16 cellular contexts compared by ENCODE assay signal in genomic region chr3:188453431-188454384, GRCh38.
DNase-seq lines count a peak whose midpoint lies in the region; ATAC-seq and TF ChIP-seq lines count a peak whose summit lies in the region.
"Had no signal": no experiment of that assay in that cellular context is flagged by ENCODE, and none has a peak within 500 bp of the region (broad histone marks: within the 10 kb centered on the region; RNA-seq: fewer than 3 reads in every experiment).

No MANE protein-coding gene starts in this region.

- H3K9me3 Mint-ChIP-seq in Caco-2 (ENCODE audit: unreplicated experiment) (no peaks in the 10 kb centered on the region), naive B cell (peaks cover 0 to 3% (median 0%) of the 10 kb centered on the region in 7 donors)
- no peaks in the 10 kb centered on the region for H3K9me3 Mint-ChIP-seq in central memory CD8-positive, alpha-beta T cell

- H3K4me1 ChIP-seq in Caco-2 = no peaks in the 10 kb centered on the region
- H3K4me1 ChIP-seq: A549, BE2C had no signal

- no peak for ATAC-seq in central memory CD8-positive, alpha-beta T cell (replicated peaks; ENCODE audit: extremely low read depth, poor library complexity, severe bottlenecking)
- peak; percentile 61 to 63 for ATAC-seq in naive B cell (ENCODE audit: low read depth in 2 of 2)
- ATAC-seq in GM19351 (IDR thresholded peaks at IDR 0.05; ENCODE audit: unreplicated experiment) = no peak
- ATAC-seq: A549, Panc1 had no signal

- no peak overlapping the region for H3K4me3 Mint-ChIP-seq in Caco-2 (ENCODE audit: unreplicated experiment)
- H3K4me3 Mint-ChIP-seq in central memory CD8-positive, alpha-beta T cell = no peak overlapping the region
- peak overlapping the region; percentile 2 to 84 (median 63) for H3K4me3 Mint-ChIP-seq in naive B cell

- H3K4me3 ChIP-seq in Caco-2 (ENCODE audit: low read depth, low read length) = no peak overlapping the region
- H3K4me3 ChIP-seq: A549 had no signal

- POLR2A ChIA-PET in Caco-2 (lab: Charles Lee) = no interaction called here

- BruUV-seq in Caco-2 (replicated peaks; lab: Mats Ljungman, UMichigan) = no TSS peak

- intact Hi-C loops in Caco-2 (cut with micrococcal nuclease; ENCODE audit: unreplicated experiment) = no loop called here

- H3K4me1 Mint-ChIP-seq in Caco-2 (ENCODE audit: low read depth, unreplicated experiment) (peaks cover 25% of the 10 kb centered on the region), naive B cell (peaks cover 46 to 56% (median 47%) of the 10 kb centered on the region in 3 donors)
- H3K4me1 Mint-ChIP-seq in central memory CD8-positive, alpha-beta T cell = peaks cover 13% of the 10 kb centered on the region

- H3K27ac Mint-ChIP-seq in Caco-2 (ENCODE audit: unreplicated experiment) (peak overlapping the region; percentile 10), naive B cell (peak overlapping the region; percentile 84 to 98 (median 94))
- peak overlapping the region; percentile 17 for H3K27ac Mint-ChIP-seq in central memory CD8-positive, alpha-beta T cell (ENCODE audit: low read depth)

- H3K36me3 ChIP-seq in Caco-2 (ENCODE audit: control insufficient read depth, insufficient read depth, low read length) = no peaks in the 10 kb centered on the region
- H3K36me3 ChIP-seq: BE2C had no signal

- no peaks in the 10 kb centered on the region for H3K9me3 ChIP-seq in Caco-2
- H3K9me3 ChIP-seq: A549, BE2C, SK-N-SH had no signal

- DNase-seq in Caco-2 (no peak), NCI-H1048 (lab: John Stamatoyannopoulos, UW) (peak; percentile 35), naive B cell (no peak), NCI-H69 (lab: John Stamatoyannopoulos, UW) (no peak), GOT3 (lab: John Stamatoyannopoulos, UW) (no peak)
- DNase-seq in central memory CD8-positive, alpha-beta T cell (ENCODE audit: low spot score in 2 of 2) = no peak
- DNase-seq: BE2C, DMS79, NCI-H1105 treated with DMSO at 0.1 percent for 48 hours, NCI-H2029 treated with DMSO at 0.1 percent for 48 hours, NCI-H345, SIG-M5, SK-N-SH had no signal

- no peaks in the 10 kb centered on the region for H3K27me3 Mint-ChIP-seq in Caco-2 (ENCODE audit: insufficient read depth, unreplicated experiment)
- H3K27me3 Mint-ChIP-seq in central memory CD8-positive, alpha-beta T cell = no peaks in the 10 kb centered on the region
- H3K27me3 Mint-ChIP-seq in naive B cell = no peaks in the 10 kb centered on the region

- H3K27me3 ChIP-seq in Caco-2 (replicated peaks; ENCODE audit: control insufficient read depth, insufficient read depth, low read length) = no peaks in the 10 kb centered on the region
- H3K27me3 ChIP-seq: BE2C had no signal

- TF ChIP-seq CTCF in Caco-2 (IDR thresholded peaks at IDR 0.05; ENCODE audit: insufficient read depth in 1 of 2, low read depth in 1 of 2, low read length in 1 of 2, severe bottlenecking in 1 of 2, unreplicated experiment in 1 of 2) = no peak

- CTCF ChIA-PET in Caco-2 (lab: Charles Lee) = no interaction called here

- H3K36me3 Mint-ChIP-seq in Caco-2 (ENCODE audit: insufficient read depth, unreplicated experiment) = no peaks in the 10 kb centered on the region
- H3K36me3 Mint-ChIP-seq in central memory CD8-positive, alpha-beta T cell (ENCODE audit: insufficient read depth) = no peaks in the 10 kb centered on the region
- peaks cover 0 to 4% of the 10 kb centered on the region in 2 donors for H3K36me3 Mint-ChIP-seq in naive B cell

Comparison
In these comparisons a context has a peak if more than half of its experiments do, and no peak if none do; other contexts are left out.
1. H3K27ac Mint-ChIP-seq: peak in every context shown above with its lines; median percentile 94 in naive B cell; 17 in central memory CD8-positive, alpha-beta T cell; 10 in Caco-2.
2. H3K4me3 Mint-ChIP-seq: peak in naive B cell (8 of 8); none in Caco-2 (single experiment) and central memory CD8-positive, alpha-beta T cell (single experiment).
3. ATAC-seq: peak in naive B cell (2 of 2); none in central memory CD8-positive, alpha-beta T cell (single experiment) and GM19351 (single experiment).